ENCODE assay signal across 19 cellular contexts in genomic region chr7:101352920-101353308, GRCh38. TPM values are rescaled to one million over a fixed set of nuclear protein-coding genes. Genes with fewer than 3 reads are reported as not detected.
A peak's percentile ranks its signal among the peaks of the same experiment; 100 is the strongest.
DNase-seq lines count a peak whose midpoint lies in the region; ATAC-seq, FAIRE-seq and TF ChIP-seq lines count a peak whose summit lies in the region.
"Had no signal": no experiment of that assay in that cellular context is flagged by ENCODE, and none has a peak within 500 bp of the region (broad histone marks: within the 10 kb centered on the region; RNA-seq: fewer than 3 reads in every experiment).

No MANE protein-coding gene starts in this region.

- H3K9ac ChIP-seq in HepG2 (ENCODE audit: insufficient read depth, low read depth, low read length): no peak overlapping the region
- H3K9ac ChIP-seq in mesenchymal stem cell (ENCODE audit: low read length): no peak overlapping the region

- POLR2A ChIA-PET in Caco-2 (lab: Charles Lee) (no interaction called here), Panc1 (lab: Charles Lee) (no interaction called here), HepG2 (lab: Yijun Ruan, JAX) (interaction anchor here (1.0 kb wide), 1 partner anchor 31 kb away, joined by 4 read pairs; the partner anchor contains the start of gene IFT22)

- H3K4me3 ChIP-seq in Caco-2 (ENCODE audit: low read depth, low read length) (no peak overlapping the region), Panc1 (ENCODE audit: low read depth in 2 of 2, low read length in 2 of 2) (no peak overlapping the region), HepG2 (replicated peaks in 1 of 3; ENCODE audit: insufficient read depth in 1 of 3, low read depth in 2 of 3, low read length in 3 of 3) (no peak overlapping the region), transverse colon (no peak overlapping the region), testis (no peak overlapping the region), mesenchymal stem cell (ENCODE audit: insufficient read depth in 1 of 2, low read depth in 1 of 2, low read length in 2 of 2) (no peak overlapping the region)
- H3K4me3 ChIP-seq: SK-N-MC had no signal

- no peaks in the 10 kb centered on the region for H3K9me3 ChIP-seq in Caco-2
- no peaks in the 10 kb centered on the region for H3K9me3 ChIP-seq in Panc1 (ENCODE audit: control insufficient read depth, insufficient read depth, low read depth, low read length)
- no peaks in the 10 kb centered on the region for H3K9me3 ChIP-seq in HepG2 (ENCODE audit: low read length)
- no peaks in the 10 kb centered on the region for H3K9me3 ChIP-seq in transverse colon
- no peaks in the 10 kb centered on the region for H3K9me3 ChIP-seq in testis
- no peaks in the 10 kb centered on the region for H3K9me3 ChIP-seq in mesenchymal stem cell (ENCODE audit: control insufficient read depth, low read length)
- H3K9me3 ChIP-seq: BE2C had no signal

- peaks cover 21% of the 10 kb centered on the region for H3K4me1 Mint-ChIP-seq in Caco-2 (ENCODE audit: low read depth, unreplicated experiment)

- no peak for TF ChIP-seq POLR2A in HepG2 (IDR thresholded peaks at IDR 0.05; ENCODE audit: insufficient read depth in 1 of 2, low read depth in 2 of 2, low read length in 2 of 2)
- no peak for TF ChIP-seq POLR2A in transverse colon (IDR thresholded peaks at IDR 0.05)
- no peak for TF ChIP-seq POLR2A in testis (IDR thresholded peaks at IDR 0.05)

- peaks cover 14% of the 10 kb centered on the region for H3K9me3 Mint-ChIP-seq in Caco-2 (ENCODE audit: unreplicated experiment)

- no peaks in the 10 kb centered on the region for H3K27me3 Mint-ChIP-seq in Caco-2 (ENCODE audit: insufficient read depth, unreplicated experiment)

- no peaks in the 10 kb centered on the region for H3K27me3 ChIP-seq in Caco-2 (replicated peaks; ENCODE audit: control insufficient read depth, insufficient read depth, low read length)
- no peaks in the 10 kb centered on the region for H3K27me3 ChIP-seq in Panc1 (ENCODE audit: control insufficient read depth, insufficient read depth, low read length)
- no peaks in the 10 kb centered on the region for H3K27me3 ChIP-seq in HepG2 (ENCODE audit: control insufficient read depth in 1 of 2, insufficient read depth in 2 of 2, low read length in 2 of 2)
- H3K27me3 ChIP-seq in transverse colon: peaks cover 9% of the 10 kb centered on the region
- H3K27me3 ChIP-seq in testis: no peaks in the 10 kb centered on the region
- peaks cover 3 to 42% of the 10 kb centered on the region in 2 experiments for H3K27me3 ChIP-seq in mesenchymal stem cell (ENCODE audit: control insufficient read depth in 1 of 2, insufficient read depth in 1 of 2, low read length in 2 of 2)
- H3K27me3 ChIP-seq: BE2C had no signal

- TF ChIP-seq CTCF in Caco-2 (IDR thresholded peaks at IDR 0.05; ENCODE audit: insufficient read depth in 1 of 2, low read depth in 1 of 2, low read length in 1 of 2, severe bottlenecking in 1 of 2, unreplicated experiment in 1 of 2) (no peak), Panc1 (IDR thresholded peaks at IDR 0.05) (no peak), HepG2 (CRISPR knock-in tag; IDR thresholded peaks at IDR 0.05) (no peak), transverse colon (IDR thresholded peaks at IDR 0.05) (no peak), testis (IDR thresholded peaks at IDR 0.05) (no peak)

- FAIRE-seq in HepG2 (lab: Jason Lieb, UNC): no peak
- FAIRE-seq: GM12892, RCC 7860 had no signal

- no peak overlapping the region for H2BK15ac ChIP-seq in mesenchymal stem cell (ENCODE audit: low read depth, poor library complexity, severe bottlenecking)

- intact Hi-C loops in Caco-2 (cut with micrococcal nuclease; ENCODE audit: unreplicated experiment) (loop anchor here (1.0 kb wide), 1 partner anchor 32 kb away; the partner anchor contains the start of gene IFT22), Panc1 (cut with micrococcal nuclease; ENCODE audit: unreplicated experiment) (no loop called here), HepG2 (cut with micrococcal nuclease; ENCODE audit: unreplicated experiment) (no loop called here), transverse colon (cut with DNase I; ENCODE audit: low total_unique reads) (no loop called here), testis (cut with DNase I; ENCODE audit: low total_unique reads) (no loop called here)

- no TSS peak for BruUV-seq in Caco-2 (replicated peaks; lab: Mats Ljungman, UMichigan)
- TSS peak; percentile 63 for BruUV-seq in Panc1 (replicated peaks; lab: Mats Ljungman, UMichigan)
- BruUV-seq in HepG2 (replicated peaks; lab: Mats Ljungman, UMichigan): no TSS peak

- H3K27ac Mint-ChIP-seq in Caco-2 (ENCODE audit: unreplicated experiment): peak overlapping the region; percentile 15

- H2AK5ac ChIP-seq in mesenchymal stem cell (ENCODE audit: low read length, severe bottlenecking): no peak overlapping the region

- TF ChIP-seq EP300 in HepG2 (IDR thresholded peaks at IDR 0.05; ENCODE audit: low read depth in 2 of 2, low read length in 2 of 2) (no peak), HepG2 (CRISPR knock-in tag; IDR thresholded peaks at IDR 0.05; ENCODE audit: borderline replicate concordance) (no peak), transverse colon (IDR thresholded peaks at IDR 0.05; ENCODE audit: low read depth) (no peak)

- H4K8ac ChIP-seq in mesenchymal stem cell (ENCODE audit: low read length): no peak overlapping the region

- H3K4me3 Mint-ChIP-seq in Caco-2 (ENCODE audit: unreplicated experiment): no peak overlapping the region

- no peaks in the 10 kb centered on the region for H4K20me1 ChIP-seq in HepG2 (ENCODE audit: insufficient read depth, low read length)

- no peak overlapping the region for H3K14ac ChIP-seq in mesenchymal stem cell (ENCODE audit: low read length in 2 of 2)

- no peaks in the 10 kb centered on the region for H3K79me2 ChIP-seq in HepG2 (ENCODE audit: insufficient read depth, low read length)

- CTCF ChIA-PET in Caco-2 (lab: Charles Lee): interaction anchor here (0.8 to 1.4 kb wide), 4 partner anchors 10 to 109 kb away, joined by 3 to 8 read pairs (median 5); partner anchors contain the start of genes COL26A1 and IFT22
- CTCF ChIA-PET in Panc1 (lab: Charles Lee): no interaction called here
- CTCF ChIA-PET in HepG2 (lab: Yijun Ruan, JAX; ENCODE audit: low intra/inter-chr PET ratio, low total read pairs): no interaction called here

- no peak overlapping the region for H4K91ac ChIP-seq in mesenchymal stem cell (ENCODE audit: low read length)

- H3K4me1 ChIP-seq in Caco-2 (peaks cover 12% of the 10 kb centered on the region), Panc1 (ENCODE audit: control insufficient read depth, insufficient read depth, low read length) (peaks cover 6% of the 10 kb centered on the region), HepG2 (ENCODE audit: insufficient read depth, low read length) (peaks cover 32% of the 10 kb centered on the region), transverse colon (peaks cover 0 to 17% (median 4%) of the 10 kb centered on the region in 4 donors), testis (no peaks in the 10 kb centered on the region), mesenchymal stem cell (ENCODE audit: control insufficient read depth, insufficient read depth, low read depth, low read length) (no peaks in the 10 kb centered on the region)
- H3K4me1 ChIP-seq: BE2C had no signal

- peaks cover 7% of the 10 kb centered on the region for H3K36me3 Mint-ChIP-seq in Caco-2 (ENCODE audit: insufficient read depth, unreplicated experiment)

- H3K36me3 ChIP-seq in Caco-2 (ENCODE audit: control insufficient read depth, insufficient read depth, low read length) (no peaks in the 10 kb centered on the region), Panc1 (ENCODE audit: control insufficient read depth, insufficient read depth, low read length) (no peaks in the 10 kb centered on the region), HepG2 (replicated peaks in 1 of 2; ENCODE audit: control insufficient read depth in 1 of 2, insufficient read depth in 2 of 2, low read length in 2 of 2) (no peaks in the 10 kb centered on the region), transverse colon (no peaks in the 10 kb centered on the region), testis (ENCODE audit: low read depth, missing control alignments) (no peaks in the 10 kb centered on the region), mesenchymal stem cell (ENCODE audit: control insufficient read depth in 1 of 2, insufficient read depth in 2 of 2, low read depth in 1 of 2, low read length in 2 of 2) (no peaks in the 10 kb centered on the region)
- H3K36me3 ChIP-seq: BE2C had no signal

- H3K79me1 ChIP-seq in mesenchymal stem cell (replicated peaks; ENCODE audit: low read length, poor library complexity, severe bottlenecking): no peaks in the 10 kb centered on the region

- H3K23ac ChIP-seq in mesenchymal stem cell (ENCODE audit: low read length in 2 of 2): no peak overlapping the region

- WGBS in HepG2 (ENCODE audit: low lambda C conversion rate): 50% methylated on average over 2 of the region's 2 CpGs
- 51 to 77% methylated on average over 2 of the region's 2 CpGs for WGBS in transverse colon (ENCODE audit: low coverage in 1 of 2), 2 donors
- WGBS in testis, 2 donors: 85 to 93% methylated on average over 2 of the region's 2 CpGs
- WGBS in mesenchymal stem cell: 56% methylated on average over 1 of the region's 2 CpGs

- H2AFZ ChIP-seq in HepG2 (ENCODE audit: low read length) (no peak overlapping the region), mesenchymal stem cell (ENCODE audit: low read depth, low read length) (no peak overlapping the region)

- TF ChIP-seq RAD21 in HepG2 (CRISPR knock-in tag; IDR thresholded peaks at IDR 0.05): no peak

- no peak overlapping the region for H2BK12ac ChIP-seq in mesenchymal stem cell (ENCODE audit: low read length in 2 of 2)

- ATAC-seq in Panc1 (no peak), HepG2 (no peak)

- H3K4me2 ChIP-seq in HepG2 (ENCODE audit: low read depth, low read length) (no peak overlapping the region), mesenchymal stem cell (ENCODE audit: low read length, poor library complexity, severe bottlenecking) (no peak overlapping the region)

- H3K27ac ChIP-seq in Panc1 (ENCODE audit: low read length) (no peak overlapping the region), HepG2 (ENCODE audit: extremely low read length, insufficient read depth, low read length) (no peak overlapping the region), transverse colon (peak overlapping the region in 3 of 4 donors; percentile 17 to 58 (median 55)), testis (no peak overlapping the region), mesenchymal stem cell (ENCODE audit: low read length, poor library complexity, severe bottlenecking) (no peak overlapping the region)
- H3K27ac ChIP-seq: SK-N-MC had no signal

- in situ Hi-C loops in Panc1 (cut with HindIII; ENCODE audit: low pct_unique_long_range_greater_than_20kb, low sequenced_read_pairs): no loop called here
- in situ Hi-C loops in HepG2 (cut with HindIII; ENCODE audit: extremely low pct_ligation_motif_present, low pct_unique_long_range_greater_than_20kb): no loop called here
- in situ Hi-C loops in transverse colon (cut with MboI; ENCODE audit: low pct_ligation_motif_present in 1 of 4, low pct_unique_long_range_greater_than_20kb in 1 of 4, low sequenced_read_pairs in 3 of 4): no loop called here

- H2BK120ac ChIP-seq in mesenchymal stem cell (ENCODE audit: low read depth, low read length): no peak overlapping the region

- no peak overlapping the region for H2BK5ac ChIP-seq in mesenchymal stem cell (ENCODE audit: low read depth, low read length, poor library complexity, severe bottlenecking)

- DNase-seq in Caco-2: no peak
- no peak for DNase-seq in Panc1 (ENCODE audit: low read depth, low spot score)
- DNase-seq in HepG2 (ENCODE audit: low spot score): no peak
- DNase-seq in transverse colon: no peak
- DNase-seq in activated T-cell treated with anti-CD3 and anti-CD28 coated beads for 4 hours: no peak
- DNase-seq in testis: no peak
- DNase-seq in mesenchymal stem cell: no peak
- DNase-seq: ACHN, DND-41, NCI-H1694, NCI-H2227 treated with DMSO at 0.1 percent for 48 hours, NCI-H526 treated with DMSO at 0.1 percent for 48 hours, SIG-M5 had no signal

- no peak overlapping the region for H3K4ac ChIP-seq in mesenchymal stem cell (ENCODE audit: low read depth in 1 of 2, low read length in 2 of 2)

- no peak overlapping the region for H3K18ac ChIP-seq in mesenchymal stem cell (ENCODE audit: low read depth in 1 of 2, low read length in 2 of 2)

RNA-seq across cellular contexts. Expression of gene COL26A1, which starts 9.8 kb away (rescaled TPM):
- 19.1 and 23.3 TPM in 2 replicates for total RNA-seq in Caco-2 (2022)
- 25.8 TPM for total RNA-seq in Panc1 (2021; ENCODE audit: unreplicated experiment)
- polyA plus RNA-seq in Panc1 (2012; ENCODE audit: insufficient read length): 36.4 TPM
- total RNA-seq in HepG2 (2016; rRNA removed; fragmentation: Illumina TruSeq; extraction: Trizol): 3.9 and 9.2 TPM in 2 replicates
- 0.62 and 0.81 TPM in 2 replicates for total RNA-seq in HepG2 (2016; cell fraction: cytosol; rRNA removed; fragmentation: Illumina TruSeq; extraction: Trizol; ENCODE audit: low read depth)
- total RNA-seq in HepG2 (2016; cell fraction: insoluble cytoplasmic fraction; rRNA removed; fragmentation: Illumina TruSeq; extraction: Trizol): 3.5 and 9.3 TPM in 2 replicates
- total RNA-seq in HepG2 (2016; cell fraction: membrane; rRNA removed; fragmentation: Illumina TruSeq; extraction: Trizol): 1.7 and 2.1 TPM in 2 replicates
- 8.2 and 9.3 TPM in 2 replicates for total RNA-seq in HepG2 (2016; cell fraction: nucleus; rRNA removed; fragmentation: Illumina TruSeq; extraction: Trizol)
- 6.8 and 7.8 TPM in 2 replicates for polyA plus RNA-seq in HepG2 (2011; rRNA removed)
- 5.6 and 9.2 TPM in 2 replicates for polyA plus RNA-seq in HepG2 (2011; cell fraction: cytosol; rRNA removed)
- 13.0 and 14.5 TPM in 2 replicates for polyA plus RNA-seq in HepG2 (2011; cell fraction: nucleus; rRNA removed)
- polyA plus RNA-seq in HepG2 (2012): 2.6 and 3.4 TPM in 2 replicates
- 0.67 and 0.85 TPM in 2 replicates for polyA plus RNA-seq in HepG2 (2016; cell fraction: cytosol; fragmentation: Illumina TruSeq; extraction: Trizol; ENCODE audit: low read depth)
- 3.9 and 4.7 TPM in 2 replicates for polyA plus RNA-seq in HepG2 (2016; cell fraction: insoluble cytoplasmic fraction; fragmentation: Illumina TruSeq; extraction: Trizol; ENCODE audit: low read depth)
- polyA plus RNA-seq in HepG2 (2016; cell fraction: membrane; fragmentation: Illumina TruSeq; extraction: Trizol; ENCODE audit: low read depth): 1.2 and 1.4 TPM in 2 replicates
- 21.1 and 25.2 TPM in 2 replicates for polyA plus RNA-seq in HepG2 (2016; cell fraction: nucleus; fragmentation: Illumina TruSeq; extraction: Trizol; ENCODE audit: insufficient read depth, low read depth)
- polyA minus RNA-seq in HepG2 (2011; rRNA and poly(A)+ RNA removed; ENCODE audit: low replicate concordance): 0.37 and 7.5 TPM in 2 replicates
- 2.8 and 4.2 TPM in 2 replicates for polyA minus RNA-seq in HepG2 (2011; cell fraction: cytosol; rRNA and poly(A)+ RNA removed)
- polyA minus RNA-seq in HepG2 (2011; cell fraction: nucleus; rRNA and poly(A)+ RNA removed): 1.2 and 1.5 TPM in 2 replicates
- total RNA-seq in transverse colon: not detected
- total RNA-seq in testis: 1 to 10 TPM in 1 of 2 donors, under 1 TPM in 1; 0.94 to 1.1 TPM
- 3.1 TPM for polyA plus RNA-seq in testis (ENCODE audit: insufficient read depth, low read depth, low replicate concordance)
- not detected for polyA plus RNA-seq in mesenchymal stem cell (2013, experiment 1 of 2)
- not detected for polyA plus RNA-seq in mesenchymal stem cell (2013, experiment 2 of 2)
- total RNA-seq: H4, HT-29 had no signal

RNA-seq across cellular contexts. Expression of gene IFT22, which starts 31.3 kb away (rescaled TPM):
- 14.4 and 17.4 TPM in 2 replicates for total RNA-seq in Caco-2 (2022)
- 42.4 TPM for total RNA-seq in Panc1 (2021; ENCODE audit: unreplicated experiment)
- 40.1 TPM for polyA plus RNA-seq in Panc1 (2012; ENCODE audit: insufficient read length)
- total RNA-seq in HepG2 (2016; rRNA removed; fragmentation: Illumina TruSeq; extraction: Trizol): 14.5 and 16.5 TPM in 2 replicates
- 23.5 and 27.8 TPM in 2 replicates for total RNA-seq in HepG2 (2016; cell fraction: cytosol; rRNA removed; fragmentation: Illumina TruSeq; extraction: Trizol; ENCODE audit: low read depth)
- 13.0 and 17.6 TPM in 2 replicates for total RNA-seq in HepG2 (2016; cell fraction: insoluble cytoplasmic fraction; rRNA removed; fragmentation: Illumina TruSeq; extraction: Trizol)
- total RNA-seq in HepG2 (2016; cell fraction: membrane; rRNA removed; fragmentation: Illumina TruSeq; extraction: Trizol): 24.7 and 29.0 TPM in 2 replicates
- 5.5 and 6.0 TPM in 2 replicates for total RNA-seq in HepG2 (2016; cell fraction: nucleus; rRNA removed; fragmentation: Illumina TruSeq; extraction: Trizol)
- polyA plus RNA-seq in HepG2 (2011; rRNA removed): 7.8 and 8.9 TPM in 2 replicates
- polyA plus RNA-seq in HepG2 (2011; cell fraction: cytosol; rRNA removed): 7.0 and 7.1 TPM in 2 replicates
- polyA plus RNA-seq in HepG2 (2011; cell fraction: nucleus; rRNA removed): 1.8 and 2.0 TPM in 2 replicates
- 4.7 and 5.5 TPM in 2 replicates for polyA plus RNA-seq in HepG2 (2012)
- polyA plus RNA-seq in HepG2 (2016; cell fraction: cytosol; fragmentation: Illumina TruSeq; extraction: Trizol; ENCODE audit: low read depth): 46.8 and 53.1 TPM in 2 replicates
- polyA plus RNA-seq in HepG2 (2016; cell fraction: insoluble cytoplasmic fraction; fragmentation: Illumina TruSeq; extraction: Trizol; ENCODE audit: low read depth): 22.9 and 25.9 TPM in 2 replicates
- 35.2 and 39.0 TPM in 2 replicates for polyA plus RNA-seq in HepG2 (2016; cell fraction: membrane; fragmentation: Illumina TruSeq; extraction: Trizol; ENCODE audit: low read depth)
- 9.2 and 9.7 TPM in 2 replicates for polyA plus RNA-seq in HepG2 (2016; cell fraction: nucleus; fragmentation: Illumina TruSeq; extraction: Trizol; ENCODE audit: insufficient read depth, low read depth)
- 5.5 and 32.8 TPM in 2 replicates for polyA minus RNA-seq in HepG2 (2011; rRNA and poly(A)+ RNA removed; ENCODE audit: low replicate concordance)
- polyA minus RNA-seq in HepG2 (2011; cell fraction: cytosol; rRNA and poly(A)+ RNA removed): 4.2 and 5.5 TPM in 2 replicates
- polyA minus RNA-seq in HepG2 (2011; cell fraction: nucleus; rRNA and poly(A)+ RNA removed): 3.0 and 3.7 TPM in 2 replicates
- 10 to 100 TPM in 3 of 4 donors, 1 to 10 TPM in 1; 9.4 to 30.6 (median 11.3) TPM for total RNA-seq in transverse colon
- total RNA-seq in testis: 10 to 100 TPM; 47.4 to 94.6 TPM
- 270 TPM for polyA plus RNA-seq in testis (ENCODE audit: insufficient read depth, low read depth, low replicate concordance)
- polyA plus RNA-seq in mesenchymal stem cell (2013, experiment 1 of 2): 37.4 TPM
- 38.5 TPM for polyA plus RNA-seq in mesenchymal stem cell (2013, experiment 2 of 2)

Comparison
In these comparisons a context has a peak if more than half of its experiments do, and no peak if none do; other contexts are left out.
1. H3K27ac ChIP-seq: peak in transverse colon (3 of 4); none in Panc1 (single experiment), HepG2 (single experiment), testis (0 of 2) and mesenchymal stem cell (single experiment).